Comparison of ENCODE assay signal across 1 cellular context in genomic region chr9:123360161-123361085, GRCh38.
A peak's percentile ranks its signal among the peaks of the same experiment; 100 is the strongest.
TF ChIP-seq lines count a peak whose summit lies in the region.

No MANE protein-coding gene starts in this region.

TF ChIP-seq in K562, 482 proteins besides CTCF, POLR2A, EP300 and RAD21 (continued from another document and continues in another):
- TF ChIP-seq ARID4B (CRISPR knock-in tag; IDR thresholded peaks at IDR 0.05) (no peak), ZFX (CRISPR knock-in tag; IDR thresholded peaks at IDR 0.05) (peak; percentile 85), PKNOX1 (IDR thresholded peaks at IDR 0.05) (no peak; the same call in 1 of the 2 replicates), JUN (IDR thresholded peaks at IDR 0.05; ENCODE audit: borderline replicate concordance, low read depth, low read length) (no peak), JUN (CRISPR knock-in tag; IDR thresholded peaks at IDR 0.05; ENCODE audit: borderline replicate concordance) (no peak), ZNF644 (tag; IDR thresholded peaks at IDR 0.05; ENCODE audit: low read depth) (0 out of 2 replicates have a peak, but pooled peaks have one; percentile 32), ETS2 (tag; IDR thresholded peaks at IDR 0.05; ENCODE audit: borderline replicate concordance, poor library complexity, severe bottlenecking) (no peak), EHMT2 (IDR thresholded peaks at IDR 0.05) (no peak), CXXC5 (CRISPR knock-in tag; IDR thresholded peaks at IDR 0.05) (peak; percentile 61), TCF3 (CRISPR knock-in tag; IDR thresholded peaks at IDR 0.05) (peak; percentile 78), ZNF398 (CRISPR knock-in tag; IDR thresholded peaks at IDR 0.05) (no peak), TFE3 (CRISPR knock-in tag; IDR thresholded peaks at IDR 0.05) (no peak), ZNF175 (CRISPR knock-in tag; IDR thresholded peaks at IDR 0.05; ENCODE audit: low read depth) (no peak), GTF3C2 (IDR thresholded peaks at IDR 0.05; ENCODE audit: borderline replicate concordance, extremely low read depth, insufficient read length) (no peak), TAF15 (IDR thresholded peaks at IDR 0.05; ENCODE audit: low read depth, low read length) (no peak), HMBOX1 (IDR thresholded peaks at IDR 0.05) (peak; percentile 41; the same call in 1 of the 2 replicates), TRIM28 (IDR thresholded peaks at IDR 0.05) (no peak), HNRNPL (IDR thresholded peaks at IDR 0.05; ENCODE audit: low read depth, low read length) (no peak), STAT5A (IDR thresholded peaks at IDR 0.05; ENCODE audit: borderline replicate concordance, low read length) (no peak), SREBF2 (CRISPR knock-in tag; IDR thresholded peaks at IDR 0.05) (no peak), ZNF311 (CRISPR knock-in tag; IDR thresholded peaks at IDR 0.05) (no peak), FOXA1 (IDR thresholded peaks at IDR 0.05; ENCODE audit: borderline replicate concordance) (no peak), TARDBP (IDR thresholded peaks at IDR 0.05) (no peak), RNF2 (IDR thresholded peaks at IDR 0.05) (peak; percentile 92), RNF219 (CRISPR knock-in tag; IDR thresholded peaks at IDR 0.05) (no peak), ATF7 (IDR thresholded peaks at IDR 0.05) (peak; percentile 55; the same call in 1 of the 2 replicates), POLR2B (IDR thresholded peaks at IDR 0.05; ENCODE audit: low read depth, partially characterized antibody) (no peak), GATAD2A (IDR thresholded peaks at IDR 0.05) (0 out of 2 replicates have a peak, but pooled peaks have one; percentile 30), RAD51 (IDR thresholded peaks at IDR 0.05; ENCODE audit: borderline replicate concordance, low read depth) (no peak), ZNF707 (CRISPR knock-in tag; conservative IDR thresholded peaks at IDR 0.05) (no peak), ZFP30 (CRISPR knock-in tag; IDR thresholded peaks at IDR 0.05; ENCODE audit: borderline replicate concordance) (no peak), MCM5 (IDR thresholded peaks at IDR 0.05; ENCODE audit: low read depth) (no peak), ZNF77 (CRISPR knock-in tag; IDR thresholded peaks at IDR 0.05) (no peak), RBFOX2 (IDR thresholded peaks at IDR 0.05; ENCODE audit: low read depth, low read length) (peak; percentile 43; the same call in 1 of the 2 replicates), MAFF (IDR thresholded peaks at IDR 0.05; ENCODE audit: low read length) (no peak), PCBP2 (IDR thresholded peaks at IDR 0.05; ENCODE audit: low read depth, low read length, poor library complexity, severe bottlenecking) (no peak), GTF2F1 (IDR thresholded peaks at IDR 0.05; ENCODE audit: low read depth, low read length) (no peak), FOXM1 (IDR thresholded peaks at IDR 0.05; ENCODE audit: low read depth) (no peak), FOXM1 (CRISPR knock-in tag; IDR thresholded peaks at IDR 0.05; ENCODE audit: low read depth) (no peak), DDX20 (tag; IDR thresholded peaks at IDR 0.05; ENCODE audit: low read depth) (no peak), ZNF696 (CRISPR knock-in tag; conservative IDR thresholded peaks at IDR 0.05) (no peak), ZNF347 (CRISPR knock-in tag; IDR thresholded peaks at IDR 0.05; ENCODE audit: low read depth) (no peak), MNT (conservative IDR thresholded peaks at IDR 0.05) (peak in 1 of 2 experiments; percentile 50; a peak in 2 of 4 replicates), RHOXF2B (CRISPR knock-in tag; conservative IDR thresholded peaks at IDR 0.05) (no peak), ZNF586 (CRISPR knock-in tag; conservative IDR thresholded peaks at IDR 0.05) (no peak), RFX7 (CRISPR knock-in tag; IDR thresholded peaks at IDR 0.05) (no peak)
